Comparison of ENCODE assay signal across 8 cellular contexts in the genomic region with DNA sequence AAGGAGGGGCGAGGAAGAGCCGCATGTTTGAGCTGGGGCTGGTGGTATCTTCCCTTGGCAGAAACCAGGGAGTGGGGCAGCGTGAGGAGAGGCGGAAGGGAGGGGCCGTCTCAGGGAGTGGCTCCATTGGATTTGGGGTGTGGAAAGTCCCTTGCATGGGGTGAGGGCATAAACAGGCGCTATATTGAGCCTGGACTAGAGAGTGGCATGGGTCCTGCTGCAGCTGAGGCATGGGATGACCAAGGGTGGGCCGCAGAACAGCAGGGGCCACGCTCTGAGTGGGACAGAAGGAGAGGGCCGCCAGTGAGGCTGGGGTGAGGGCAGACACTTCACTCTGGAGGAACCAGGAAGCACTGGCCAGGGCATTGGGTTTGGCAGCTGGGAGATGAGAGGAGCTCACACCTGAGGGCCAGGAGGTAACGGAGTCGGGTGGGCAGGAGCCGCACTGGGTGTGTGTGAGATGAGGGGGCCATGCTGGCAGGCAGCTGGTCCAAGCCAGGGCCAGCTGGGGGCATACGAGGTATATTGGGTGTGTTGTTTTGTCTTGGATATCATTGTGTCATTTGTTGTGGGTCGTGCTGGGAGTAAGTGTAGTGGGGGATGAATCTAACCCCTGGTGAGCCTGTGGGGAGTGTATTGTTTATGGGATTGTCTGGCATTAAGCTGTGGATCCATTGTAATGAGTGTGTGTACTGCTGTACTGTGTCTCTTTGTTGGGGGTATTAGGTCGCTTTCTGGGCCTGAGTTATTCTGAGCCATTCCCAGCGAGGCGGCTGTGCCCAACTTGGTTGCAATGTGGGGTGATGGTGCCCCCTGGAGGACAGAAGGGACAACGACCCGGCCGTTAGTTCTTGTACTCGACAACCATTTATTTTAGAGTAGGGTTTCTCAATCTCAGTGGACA. TPM values are rescaled to one million over a fixed set of nuclear protein-coding genes. Genes with fewer than 3 reads are reported as not detected.
DNase-seq lines count a peak whose midpoint lies in the region; ATAC-seq and TF ChIP-seq lines count a peak whose summit lies in the region.
"Not testable (repeated sequence)": the region's sequence is repeated elsewhere in the genome, so short reads cannot be mapped to it uniquely, and the experiment has no call there.

No MANE protein-coding gene starts in this region.

- H2AFZ ChIP-seq in DND-41 (ENCODE audit: low read depth, low read length); Loucy (ENCODE audit: low read length): not testable (repeated sequence)

- H3K9me3 Mint-ChIP-seq in central memory CD8-positive, alpha-beta T cell; immature natural killer cell: not testable (repeated sequence)

- not testable (repeated sequence) for H3K4me1 ChIP-seq in DND-41 (ENCODE audit: insufficient read depth, low read length); Loucy (ENCODE audit: insufficient read depth, low read length, poor library complexity, severe bottlenecking); thyroid gland

- H3K27me3 ChIP-seq in DND-41 (ENCODE audit: insufficient read depth, low read length, poor library complexity); Loucy (ENCODE audit: insufficient read depth, low read length, poor library complexity, severe bottlenecking); thyroid gland: not testable (repeated sequence)

- H3K79me2 ChIP-seq in DND-41 (ENCODE audit: insufficient read depth, low read length); Loucy (ENCODE audit: insufficient read depth, low read length): not testable (repeated sequence)

- H3F3A ChIP-seq in Loucy (ENCODE audit: low read depth): not testable (repeated sequence)

- H3K9me2 ChIP-seq in Loucy (replicated peaks; ENCODE audit: low read depth, low read length): not testable (repeated sequence)

- peak; percentile 96 for ATAC-seq in DND-41 (ENCODE audit: insufficient read depth, low read depth)
- peak; percentile 46 for ATAC-seq in central memory CD8-positive, alpha-beta T cell (replicated peaks; ENCODE audit: extremely low read depth, poor library complexity, severe bottlenecking)

- H3K4me2 ChIP-seq in DND-41 (ENCODE audit: insufficient read depth, low read length); Loucy (ENCODE audit: low read depth, low read length, poor library complexity, severe bottlenecking): not testable (repeated sequence)

- peaks cover 11% of the 10 kb centered on the region for H3K4me1 Mint-ChIP-seq in central memory CD8-positive, alpha-beta T cell
- peaks cover 15 to 16% of the 10 kb centered on the region in 2 donors for H3K4me1 Mint-ChIP-seq in immature natural killer cell

- H3K4me3 Mint-ChIP-seq in central memory CD8-positive, alpha-beta T cell: peak overlapping the region; percentile 49
- H3K4me3 Mint-ChIP-seq in immature natural killer cell: peak overlapping the region in 2 of 5 donors; percentile 27 to 42

- WGBS in thyroid gland, 2 donors: 57 to 60% methylated on average over 21 of the region's 21 CpGs

- intact Hi-C loops in thyroid gland (cut with DNase I): loop anchor here (5.0 kb wide), 1 partner anchor 42 kb away; no protein-coding TSS in a partner anchor

- peak; percentile 76 for TF ChIP-seq CTCF in DND-41 (IDR thresholded peaks at IDR 0.05; ENCODE audit: borderline replicate concordance, extremely low read depth, low read length, poor library complexity, severe bottlenecking)
- TF ChIP-seq CTCF in Loucy (conservative IDR thresholded peaks at IDR 0.05; ENCODE audit: low read length): peak; percentile 75
- peak; percentile 74 for TF ChIP-seq CTCF in retinal pigment epithelial cell (conservative IDR thresholded peaks at IDR 0.05; ENCODE audit: low read depth, low read length)
- peak; percentile 52 to 87 (median 74) for TF ChIP-seq CTCF in thyroid gland (IDR thresholded peaks at IDR 0.05)

- H3K4me3 ChIP-seq in DND-41 (ENCODE audit: low read depth in 1 of 2, low read length in 2 of 2); Loucy (ENCODE audit: low read length, poor library complexity, severe bottlenecking); retinal pigment epithelial cell (ENCODE audit: low read length); thyroid gland (replicated peaks in 1 of 3): not testable (repeated sequence)

- DNase-seq in DND-41 (peak; percentile 77), OCI-M1 (lab: John Stamatoyannopoulos, UW) (peak; percentile 75), immature natural killer cell (peak; percentile 9 to 37 (median 36)), thyroid gland (peak; percentile 67 to 72)
- peak; percentile 13 to 35 for DNase-seq in activated CD8-positive, alpha-beta memory T cell treated with anti-CD3 and anti-CD28 coated beads for 1 hour (ENCODE audit: extremely low read depth in 1 of 2, low read depth in 1 of 2)
- peak in 1 of 2 donors; percentile 15 for DNase-seq in central memory CD8-positive, alpha-beta T cell (ENCODE audit: low spot score in 2 of 2)
- DNase-seq in retinal pigment epithelial cell (ENCODE audit: low read depth): not testable (repeated sequence)

- H3K9ac ChIP-seq in DND-41 (ENCODE audit: low read depth, low read length); Loucy (ENCODE audit: low read depth, low read length, poor library complexity, severe bottlenecking): not testable (repeated sequence)

- not testable (repeated sequence) for H3K9me3 ChIP-seq in DND-41 (ENCODE audit: insufficient read depth, low read length, severe bottlenecking); Loucy (ENCODE audit: insufficient read depth, low read depth, low read length); thyroid gland

- H3K36me3 ChIP-seq in DND-41 (ENCODE audit: insufficient read depth, low read length): peaks cover 47% of the 10 kb centered on the region
- peaks cover 25% of the 10 kb centered on the region; the same call in 1 of the 2 replicates for H3K36me3 ChIP-seq in Loucy (ENCODE audit: insufficient read depth, low read length)
- H3K36me3 ChIP-seq in thyroid gland: not testable (repeated sequence)

- not testable (repeated sequence) for H4K20me1 ChIP-seq in DND-41 (ENCODE audit: insufficient read depth, low read length); Loucy (ENCODE audit: insufficient read depth, low read length, poor library complexity, severe bottlenecking)

- H3K36me3 Mint-ChIP-seq in central memory CD8-positive, alpha-beta T cell (ENCODE audit: insufficient read depth); immature natural killer cell: not testable (repeated sequence)

- H3K27ac Mint-ChIP-seq in central memory CD8-positive, alpha-beta T cell (ENCODE audit: low read depth): peak overlapping the region; percentile 15
- H3K27ac Mint-ChIP-seq in immature natural killer cell: not testable (repeated sequence)

- not testable (repeated sequence) for TF ChIP-seq POLR2A in thyroid gland (IDR thresholded peaks at IDR 0.05)

- H3K27ac ChIP-seq in DND-41 (ENCODE audit: low read length): peak overlapping the region; percentile 56
- H3K27ac ChIP-seq in thyroid gland: not testable (repeated sequence)

- peaks cover 14% of the 10 kb centered on the region for H3K27me3 Mint-ChIP-seq in central memory CD8-positive, alpha-beta T cell
- not testable (repeated sequence) for H3K27me3 Mint-ChIP-seq in immature natural killer cell (ENCODE audit: low read depth in 3 of 3)

RNA-seq across cellular contexts. Expression of a gene that starts 56.2 kb away (rescaled TPM):
- polyA plus RNA-seq in immature natural killer cell: not detected
- total RNA-seq in thyroid gland: 10 to 100 TPM; 13.0 to 40.8 (median 24.6) TPM
